ENCODE assay signal across 25 cellular contexts in the genomic region with DNA sequence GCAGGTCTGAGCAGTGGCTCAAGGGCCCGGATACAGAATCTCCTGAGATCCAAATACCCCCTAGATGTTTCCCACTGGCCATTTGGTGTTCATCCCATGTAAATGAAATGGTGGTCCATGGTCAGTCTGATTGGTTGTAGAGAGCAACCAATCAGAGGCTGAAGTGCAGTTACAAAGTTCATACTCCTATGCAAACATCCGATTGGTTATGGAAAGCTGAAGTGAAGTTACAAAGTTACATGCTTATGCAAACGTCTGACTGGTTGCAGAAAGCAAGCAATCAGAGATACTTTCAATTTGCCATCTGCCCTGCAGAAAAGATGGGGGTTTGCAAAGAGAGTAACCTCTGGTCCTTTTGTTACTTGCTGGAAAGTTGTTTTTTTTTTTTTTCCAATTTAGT.
"Had no signal": no experiment of that assay in that cellular context is flagged by ENCODE, and none has a peak within 500 bp of the region (broad histone marks: within the 10 kb centered on the region; RNA-seq: fewer than 3 reads in every experiment).

No MANE protein-coding gene starts in this region.

- H3K4me1 ChIP-seq: breast epithelium, Peyer's patch had no signal

- H3K9me3 ChIP-seq: breast epithelium, MG63, Peyer's patch had no signal

- DNase-seq: activated B cell treated with CpG ODN at 0.5 μM for 24 hours; activated CD4-positive, alpha-beta T cell treated with anti-CD3 and anti-CD28 coated beads, Interleukin-2, amount 50 U/mL, for 1 hour; activated CD8-positive, alpha-beta memory T cell treated with anti-CD3 and anti-CD28 coated beads, Interleukin-2, amount 50 U/mL, for 4 hours; activated CD8-positive, alpha-beta T cell treated with anti-CD3 and anti-CD28 coated beads for 36 hours; activated effector memory CD4-positive, alpha-beta T cell treated with Interleukin-2 at 50 U/mL for 16 hours; activated naive CD4-positive, alpha-beta T cell; aorta; caudate nucleus; KG1; MG63; MV-4-11; NCI-H1105; NCI-H1436; NCI-H1694 treated with DMSO at 0.1 percent for 48 hours; NCI-H2029 treated with DMSO at 0.1 percent for 48 hours; NCI-H345; NCI-H510A; NCI-H526 treated with DMSO at 0.1 percent for 48 hours; NCI-H82; NK-92 treated with Interleukin-12 subunit alpha and Interleukin-12 subunit beta, amount 100 ng/mL, for 24 hours; Peyer's patch; SHP77; T-helper 9 cell had no signal

- ATAC-seq: activated CD8-positive, alpha-beta T cell treated with anti-CD3 and anti-CD28 coated beads for 36 hours had no signal

- H3K27me3 ChIP-seq: breast epithelium, MG63, Peyer's patch had no signal

- H3K36me3 ChIP-seq: breast epithelium, MG63, Peyer's patch had no signal

- H3K27ac ChIP-seq: breast epithelium, Peyer's patch, RWPE1 had no signal

- H3K4me3 ChIP-seq: breast epithelium, MG63, Peyer's patch had no signal
